16 cellular contexts compared by ENCODE assay signal in genomic region chr4:18934197-18934596, GRCh38.
DNase-seq lines count a peak whose midpoint lies in the region; ATAC-seq and TF ChIP-seq lines count a peak whose summit lies in the region.
"Had no signal": no experiment of that assay in that cellular context is flagged by ENCODE, and none has a peak within 500 bp of the region (broad histone marks: within the 10 kb centered on the region; RNA-seq: fewer than 3 reads in every experiment).

No MANE protein-coding gene starts in this region.

- H3K9ac ChIP-seq in HCT116 (ENCODE audit: low read length): no peak overlapping the region

- H2AFZ ChIP-seq in HCT116 (ENCODE audit: low read depth, low read length, poor library complexity, severe bottlenecking) (no peak overlapping the region), OCI-LY7 (ENCODE audit: low read length) (peak overlapping the region; percentile 80)

- TF ChIP-seq RAD21 in HCT116 (IDR thresholded peaks at IDR 0.05; ENCODE audit: low read depth): peak; percentile 40; the same call in 1 of the 2 replicates

- H3K4me1 ChIP-seq in BE2C: peaks cover 13% of the 10 kb centered on the region
- no peaks in the 10 kb centered on the region for H3K4me1 ChIP-seq in HCT116 (ENCODE audit: control insufficient read depth in 1 of 2, insufficient read depth in 2 of 2, low read length in 2 of 2)
- H3K4me1 ChIP-seq in OCI-LY7 (ENCODE audit: insufficient read depth, low read length, poor library complexity, severe bottlenecking): peaks cover 24% of the 10 kb centered on the region

- no peaks in the 10 kb centered on the region for H3K9me3 ChIP-seq in BE2C
- no peaks in the 10 kb centered on the region for H3K9me3 ChIP-seq in HCT116 (ENCODE audit: control insufficient read depth in 1 of 2, insufficient read depth in 1 of 2, low read depth in 1 of 2, low read length in 2 of 2)
- H3K9me3 ChIP-seq in OCI-LY7 (ENCODE audit: low read length): peaks cover 34% of the 10 kb centered on the region; the same call in 1 of the 2 replicates

- H4K20me1 ChIP-seq in HCT116 (ENCODE audit: insufficient read depth): no peaks in the 10 kb centered on the region
- no peaks in the 10 kb centered on the region for H4K20me1 ChIP-seq in OCI-LY7 (ENCODE audit: insufficient read depth, low read length)

- DNase-seq in BE2C (no peak), HCT116 (ENCODE audit: low read depth, low spot score) (no peak), OCI-LY7 (ENCODE audit: low spot score) (peak; percentile 27), fibroblast of peridontal ligament (ENCODE audit: extremely low read depth) (peak; percentile 1), NCI-H446 (lab: John Stamatoyannopoulos, UW) (no peak), CD1c-positive myeloid dendritic cell (ENCODE audit: extremely low spot score) (no peak)
- DNase-seq: activated CD4-positive, alpha-beta T cell treated with anti-CD3 and anti-CD28 coated beads for 1 hour; activated naive CD8-positive, alpha-beta T cell treated with anti-CD3 and anti-CD28 coated beads, Interleukin-2, amount 50 U/mL, for 24 hours; activated T-cell treated with anti-CD3 and anti-CD28 coated beads, Interleukin-2, amount 50 U/mL, for 1 hour; kidney; NCI-H187 treated with DMSO at 0.1 percent for 48 hours; NK-92 treated with Interleukin-12 subunit alpha and Interleukin-12 subunit beta, amount 100 ng/mL, for 24 hours; retina; stimulated activated naive CD8-positive, alpha-beta T cell treated with anti-CD3 and anti-CD28 coated beads, Interleukin-15, Interleukin-2, amounts not matched to agents 100 U/mL and 50 U/mL, for 24 hours had no signal

- no peaks in the 10 kb centered on the region for H3K9me2 ChIP-seq in HCT116 (ENCODE audit: insufficient read depth)
- no peaks in the 10 kb centered on the region for H3K9me2 ChIP-seq in OCI-LY7 (ENCODE audit: insufficient read depth, low read length)

- CTCF ChIA-PET in HCT116 (lab: Charles Lee) (no interaction called here), OCI-LY7 (lab: Charles Lee; ENCODE audit: unreplicated experiment) (no interaction called here)

- no peak overlapping the region for H3K4me3 ChIP-seq in BE2C (ENCODE audit: low read depth, low read length)
- H3K4me3 ChIP-seq in HCT116 (replicated peaks in 1 of 2; ENCODE audit: low read depth in 1 of 2, low read length in 2 of 2): no peak overlapping the region
- H3K4me3 ChIP-seq in OCI-LY7 (ENCODE audit: low read depth, low read length, poor library complexity, severe bottlenecking): no peak overlapping the region

- TF ChIP-seq CTCF in BE2C (IDR thresholded peaks at IDR 0.05; ENCODE audit: low read depth, low read length) (peak; percentile 65), HCT116 (IDR thresholded peaks at IDR 0.05 in 2 of 3, conservative IDR thresholded peaks at IDR 0.05 in 1 of 3; ENCODE audit: borderline replicate concordance in 1 of 3, insufficient read depth in 1 of 3, low read depth in 2 of 3, low read length in 2 of 3) (0 out of 6 replicates have a peak, but pooled peaks have one; percentile 1 to 28 (median 7)), OCI-LY7 (conservative IDR thresholded peaks at IDR 0.05; ENCODE audit: low read length) (peak; percentile 65)

- intact Hi-C loops in HCT116 (cut with micrococcal nuclease): loop anchor here (2.0 kb wide), 1 partner anchor 245 kb away; no protein-coding TSS in a partner anchor
- intact Hi-C loops in OCI-LY7 (cut with micrococcal nuclease; ENCODE audit: unreplicated experiment): loop anchor here (2.0 kb wide), 1 partner anchor 245 kb away; no protein-coding TSS in a partner anchor

- no peaks in the 10 kb centered on the region; the same call in 1 of the 2 replicates for H3K27me3 ChIP-seq in BE2C
- H3K27me3 ChIP-seq in HCT116 (ENCODE audit: insufficient read depth, low read length): no peaks in the 10 kb centered on the region

- RAD21 ChIA-PET in HCT116 (lab: Charles Lee; ENCODE audit: low non-redundant PET in 1 of 2, low total read pairs in 2 of 2, uncharacterized antibody in 2 of 2, unreplicated experiment in 2 of 2): no interaction called here

- BruUV-seq in HCT116 (replicated peaks; lab: Mats Ljungman, UMichigan): no TSS peak
- no TSS peak for BruUV-seq in OCI-LY7 (replicated peaks; lab: Mats Ljungman, UMichigan)

- ATAC-seq in HCT116: peak; percentile 58
- no peak for ATAC-seq in activated CD4-positive, CD25-positive, alpha-beta regulatory T cell treated with anti-CD3 and anti-CD28 coated beads, Interleukin-2, amount 50 U/mL, for 24 hours
- ATAC-seq in GM21447 (IDR thresholded peaks at IDR 0.05; ENCODE audit: unreplicated experiment): no peak
- ATAC-seq: activated naive CD8-positive, alpha-beta T cell treated with anti-CD3 and anti-CD28 coated beads, Interleukin-2, amount 50 U/mL, for 24 hours; stimulated activated naive CD8-positive, alpha-beta T cell treated with anti-CD3 and anti-CD28 coated beads, Interleukin-15, Interleukin-2, amounts not matched to agents 100 U/mL and 50 U/mL, for 24 hours had no signal

- no peaks in the 10 kb centered on the region for H3K36me3 ChIP-seq in BE2C
- H3K36me3 ChIP-seq in HCT116 (ENCODE audit: control insufficient read depth in 1 of 2, insufficient read depth in 2 of 2, low read length in 2 of 2): no peaks in the 10 kb centered on the region
- H3K36me3 ChIP-seq in OCI-LY7 (ENCODE audit: insufficient read depth, low read length): peaks cover 5% of the 10 kb centered on the region; the same call in 1 of the 2 replicates

- H3K79me2 ChIP-seq in HCT116 (ENCODE audit: insufficient read depth, low read length): no peaks in the 10 kb centered on the region
- H3K79me2 ChIP-seq in OCI-LY7 (ENCODE audit: insufficient read depth, low read depth, low read length): no peaks in the 10 kb centered on the region

- H3K27ac ChIP-seq in HCT116 (ENCODE audit: low read depth, low read length): no peak overlapping the region
- no peak overlapping the region for H3K27ac ChIP-seq in OCI-LY7 (ENCODE audit: low read depth, low read length, poor library complexity, severe bottlenecking)

- no peak for TF ChIP-seq POLR2A in HCT116 (IDR thresholded peaks at IDR 0.05; ENCODE audit: borderline replicate concordance, extremely low read depth, insufficient read depth, insufficient read length)

- POLR2A ChIA-PET in HCT116 (lab: Charles Lee): no interaction called here
- POLR2A ChIA-PET in OCI-LY7 (lab: Charles Lee): interaction anchor here (0.6 to 2.0 kb wide), 5 partner anchors 10 to 116 kb away, joined by 3 to 7 read pairs (median 4); no protein-coding TSS in a partner anchor

- H3K4me2 ChIP-seq in HCT116 (ENCODE audit: low read length): no peak overlapping the region
- no peak overlapping the region for H3K4me2 ChIP-seq in OCI-LY7 (ENCODE audit: low read length)

TF ChIP-seq in HCT116, 20 proteins besides CTCF, POLR2A, EP300 and RAD21 (continues in another document):
- TF ChIP-seq SP1 (IDR thresholded peaks at IDR 0.05; ENCODE audit: low read depth) (no peak), EZH2phosphoT487 (IDR thresholded peaks at IDR 0.05; ENCODE audit: borderline replicate concordance) (no peak), CEBPB (IDR thresholded peaks at IDR 0.05; ENCODE audit: low read depth) (no peak), MAX (IDR thresholded peaks at IDR 0.05) (no peak), POLR2AphosphoS5 (IDR thresholded peaks at IDR 0.05; ENCODE audit: low read depth, low read length) (no peak), ELF1 (IDR thresholded peaks at IDR 0.05; ENCODE audit: borderline replicate concordance, low read depth) (no peak), TCF7L2 (IDR thresholded peaks at IDR 0.05; ENCODE audit: borderline replicate concordance, extremely low read depth, insufficient read depth, insufficient read length) (no peak), EGR1 (IDR thresholded peaks at IDR 0.05; ENCODE audit: low read depth) (no peak), SIN3A (IDR thresholded peaks at IDR 0.05; ENCODE audit: low read depth) (no peak), EZH2 (IDR thresholded peaks at IDR 0.05) (no peak), CBX3 (IDR thresholded peaks at IDR 0.05; ENCODE audit: low read depth) (no peak), ATF3 (IDR thresholded peaks at IDR 0.05) (no peak), ZFX (IDR thresholded peaks at IDR 0.05) (no peak), ZNF274 (IDR thresholded peaks at IDR 0.05; ENCODE audit: low read depth, low read length) (no peak)
- TF ChIP-seq, protein P1, sequence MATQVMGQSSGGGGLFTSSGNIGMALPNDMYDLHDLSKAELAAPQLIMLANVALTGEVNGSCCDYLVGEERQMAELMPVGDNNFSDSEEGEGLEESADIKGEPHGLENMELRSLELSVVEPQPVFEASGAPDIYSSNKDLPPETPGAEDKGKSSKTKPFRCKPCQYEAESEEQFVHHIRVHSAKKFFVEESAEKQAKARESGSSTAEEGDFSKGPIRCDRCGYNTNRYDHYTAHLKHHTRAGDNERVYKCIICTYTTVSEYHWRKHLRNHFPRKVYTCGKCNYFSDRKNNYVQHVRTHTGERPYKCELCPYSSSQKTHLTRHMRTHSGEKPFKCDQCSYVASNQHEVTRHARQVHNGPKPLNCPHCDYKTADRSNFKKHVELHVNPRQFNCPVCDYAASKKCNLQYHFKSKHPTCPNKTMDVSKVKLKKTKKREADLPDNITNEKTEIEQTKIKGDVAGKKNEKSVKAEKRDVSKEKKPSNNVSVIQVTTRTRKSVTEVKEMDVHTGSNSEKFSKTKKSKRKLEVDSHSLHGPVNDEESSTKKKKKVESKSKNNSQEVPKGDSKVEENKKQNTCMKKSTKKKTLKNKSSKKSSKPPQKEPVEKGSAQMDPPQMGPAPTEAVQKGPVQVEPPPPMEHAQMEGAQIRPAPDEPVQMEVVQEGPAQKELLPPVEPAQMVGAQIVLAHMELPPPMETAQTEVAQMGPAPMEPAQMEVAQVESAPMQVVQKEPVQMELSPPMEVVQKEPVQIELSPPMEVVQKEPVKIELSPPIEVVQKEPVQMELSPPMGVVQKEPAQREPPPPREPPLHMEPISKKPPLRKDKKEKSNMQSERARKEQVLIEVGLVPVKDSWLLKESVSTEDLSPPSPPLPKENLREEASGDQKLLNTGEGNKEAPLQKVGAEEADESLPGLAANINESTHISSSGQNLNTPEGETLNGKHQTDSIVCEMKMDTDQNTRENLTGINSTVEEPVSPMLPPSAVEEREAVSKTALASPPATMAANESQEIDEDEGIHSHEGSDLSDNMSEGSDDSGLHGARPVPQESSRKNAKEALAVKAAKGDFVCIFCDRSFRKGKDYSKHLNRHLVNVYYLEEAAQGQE (IDR thresholded peaks at IDR 0.05; ENCODE audit: low read depth): no peak

Comparison
In these comparisons a context has a peak if more than half of its experiments do, and no peak if none do; other contexts are left out.
1. DNase-seq: peak in OCI-LY7 (single experiment) and fibroblast of peridontal ligament (single experiment); none in BE2C (single experiment), HCT116 (single experiment), NCI-H446 (0 of 2) and CD1c-positive myeloid dendritic cell (single experiment).
2. CTCF ChIP-seq: peak in every context shown above with its lines; median percentile 65 in BE2C; 65 in OCI-LY7; 7 in HCT116.